1 cellular context compared by ENCODE assay signal in the genomic region with DNA sequence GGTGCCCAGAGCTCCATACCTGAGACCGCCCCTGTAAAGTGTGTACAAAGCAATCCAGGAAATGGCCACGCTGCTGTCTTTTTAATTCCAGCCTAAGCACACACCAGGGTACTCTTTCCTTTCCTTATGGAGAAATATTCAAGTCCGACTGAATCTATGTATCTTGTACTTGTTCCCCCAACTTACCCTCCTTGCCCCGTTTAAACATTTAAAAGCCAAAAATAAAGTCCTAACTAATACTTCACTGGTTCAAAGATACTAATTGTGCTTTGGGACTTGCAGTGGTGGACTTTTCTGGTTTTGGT.
TF ChIP-seq lines count a peak whose summit lies in the region.

No MANE protein-coding gene starts in this region.

TF ChIP-seq in HCT116, 20 proteins besides CTCF, POLR2A, EP300 and RAD21 (continued from another document):
- TF ChIP-seq, protein P1, sequence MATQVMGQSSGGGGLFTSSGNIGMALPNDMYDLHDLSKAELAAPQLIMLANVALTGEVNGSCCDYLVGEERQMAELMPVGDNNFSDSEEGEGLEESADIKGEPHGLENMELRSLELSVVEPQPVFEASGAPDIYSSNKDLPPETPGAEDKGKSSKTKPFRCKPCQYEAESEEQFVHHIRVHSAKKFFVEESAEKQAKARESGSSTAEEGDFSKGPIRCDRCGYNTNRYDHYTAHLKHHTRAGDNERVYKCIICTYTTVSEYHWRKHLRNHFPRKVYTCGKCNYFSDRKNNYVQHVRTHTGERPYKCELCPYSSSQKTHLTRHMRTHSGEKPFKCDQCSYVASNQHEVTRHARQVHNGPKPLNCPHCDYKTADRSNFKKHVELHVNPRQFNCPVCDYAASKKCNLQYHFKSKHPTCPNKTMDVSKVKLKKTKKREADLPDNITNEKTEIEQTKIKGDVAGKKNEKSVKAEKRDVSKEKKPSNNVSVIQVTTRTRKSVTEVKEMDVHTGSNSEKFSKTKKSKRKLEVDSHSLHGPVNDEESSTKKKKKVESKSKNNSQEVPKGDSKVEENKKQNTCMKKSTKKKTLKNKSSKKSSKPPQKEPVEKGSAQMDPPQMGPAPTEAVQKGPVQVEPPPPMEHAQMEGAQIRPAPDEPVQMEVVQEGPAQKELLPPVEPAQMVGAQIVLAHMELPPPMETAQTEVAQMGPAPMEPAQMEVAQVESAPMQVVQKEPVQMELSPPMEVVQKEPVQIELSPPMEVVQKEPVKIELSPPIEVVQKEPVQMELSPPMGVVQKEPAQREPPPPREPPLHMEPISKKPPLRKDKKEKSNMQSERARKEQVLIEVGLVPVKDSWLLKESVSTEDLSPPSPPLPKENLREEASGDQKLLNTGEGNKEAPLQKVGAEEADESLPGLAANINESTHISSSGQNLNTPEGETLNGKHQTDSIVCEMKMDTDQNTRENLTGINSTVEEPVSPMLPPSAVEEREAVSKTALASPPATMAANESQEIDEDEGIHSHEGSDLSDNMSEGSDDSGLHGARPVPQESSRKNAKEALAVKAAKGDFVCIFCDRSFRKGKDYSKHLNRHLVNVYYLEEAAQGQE (IDR thresholded peaks at IDR 0.05; ENCODE audit: low read depth), result no peak
- TF ChIP-seq SRF (IDR thresholded peaks at IDR 0.05; ENCODE audit: low read depth) (no peak), POLR2AphosphoS5 (IDR thresholded peaks at IDR 0.05; ENCODE audit: low read depth, low read length) (no peak), SIN3A (IDR thresholded peaks at IDR 0.05; ENCODE audit: low read depth) (no peak)
